26 cellular contexts compared by ENCODE assay signal in the genomic region with DNA sequence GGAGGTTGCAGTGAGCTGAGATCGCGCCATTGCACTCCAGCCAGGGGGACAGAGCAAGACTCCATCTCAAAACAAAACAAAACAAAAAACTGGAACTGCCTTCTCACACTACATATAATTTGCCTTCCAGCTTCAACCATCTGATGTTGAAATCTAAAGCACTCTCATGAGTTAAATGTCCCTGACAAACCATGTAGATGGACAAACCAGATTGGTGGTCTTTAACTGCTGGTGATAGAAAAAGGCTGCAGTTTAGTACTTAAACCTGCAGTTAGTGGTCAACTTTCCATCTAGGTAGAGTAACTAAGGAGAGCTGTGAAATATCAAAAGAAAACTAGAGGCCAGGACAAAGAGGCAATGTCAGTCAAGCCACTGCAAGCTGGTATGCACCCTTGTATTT. TPM values are rescaled to one million over a fixed set of nuclear protein-coding genes. Genes with fewer than 3 reads are reported as not detected.
A peak's percentile ranks its signal among the peaks of the same experiment; 100 is the strongest.
DNase-seq lines count a peak whose midpoint lies in the region; ATAC-seq and TF ChIP-seq lines count a peak whose summit lies in the region.
"Had no signal": no experiment of that assay in that cellular context is flagged by ENCODE, and none has a peak within 500 bp of the region (broad histone marks: within the 10 kb centered on the region; RNA-seq: fewer than 3 reads in every experiment).

No MANE protein-coding gene starts in this region.

- peaks cover 43% of the 10 kb centered on the region in 2 experiments for H3K4me1 ChIP-seq in neutrophil (ENCODE audit: control insufficient read depth in 1 of 2, insufficient read depth in 1 of 2, low read depth in 1 of 2, low read length in 1 of 2)
- H3K4me1 ChIP-seq: breast epithelium, uterus had no signal

- H3K9me3 Mint-ChIP-seq in activated CD4-positive, alpha-beta T cell treated with anti-CD3 and anti-CD28 coated beads, Interleukin-2, amount 10 ng/mL, durations not matched to agents 24 days and 14 days, result no peaks in the 10 kb centered on the region
- H3K9me3 Mint-ChIP-seq in activated naive CD8-positive, alpha-beta T cell treated with anti-CD3 and anti-CD28 coated beads, Interleukin-2, amount 50 U/mL, for 24 hours, result peaks cover 3% of the 10 kb centered on the region
- no peaks in the 10 kb centered on the region for H3K9me3 Mint-ChIP-seq in glutamatergic neuron (ENCODE audit: unreplicated experiment)

- H3K36me3 ChIP-seq in KOPT-K1 (ENCODE audit: insufficient read depth, low read length), result no peaks in the 10 kb centered on the region
- no peaks in the 10 kb centered on the region for H3K36me3 ChIP-seq in neutrophil
- H3K36me3 ChIP-seq: breast epithelium, heart left ventricle, uterus had no signal

- peak overlapping the region; percentile 96 for H3K27ac Mint-ChIP-seq in activated CD4-positive, alpha-beta T cell treated with anti-CD3 and anti-CD28 coated beads, Interleukin-2, amount 10 ng/mL, durations not matched to agents 24 days and 14 days
- H3K27ac Mint-ChIP-seq in activated naive CD8-positive, alpha-beta T cell treated with anti-CD3 and anti-CD28 coated beads, Interleukin-2, amount 50 U/mL, for 24 hours, result no peak overlapping the region
- H3K27ac Mint-ChIP-seq in glutamatergic neuron (ENCODE audit: unreplicated experiment), result no peak overlapping the region

- TF ChIP-seq CTCF in neutrophil (IDR thresholded peaks at IDR 0.05), result no peak
- no peak for TF ChIP-seq CTCF in glutamatergic neuron (IDR thresholded peaks at IDR 0.05; ENCODE audit: partially characterized antibody, unreplicated experiment)

- H3K36me3 Mint-ChIP-seq in activated CD4-positive, alpha-beta T cell treated with anti-CD3 and anti-CD28 coated beads, Interleukin-2, amount 10 ng/mL, durations not matched to agents 24 days and 14 days (ENCODE audit: low read depth), result peaks cover 4% of the 10 kb centered on the region
- peaks cover 24% of the 10 kb centered on the region for H3K36me3 Mint-ChIP-seq in activated naive CD8-positive, alpha-beta T cell treated with anti-CD3 and anti-CD28 coated beads, Interleukin-2, amount 50 U/mL, for 24 hours (ENCODE audit: low read depth)
- peaks cover 9% of the 10 kb centered on the region for H3K36me3 Mint-ChIP-seq in glutamatergic neuron (ENCODE audit: unreplicated experiment)

- no peaks in the 10 kb centered on the region for H3K27me3 Mint-ChIP-seq in activated CD4-positive, alpha-beta T cell treated with anti-CD3 and anti-CD28 coated beads, Interleukin-2, amount 10 ng/mL, durations not matched to agents 24 days and 14 days
- H3K27me3 Mint-ChIP-seq in activated naive CD8-positive, alpha-beta T cell treated with anti-CD3 and anti-CD28 coated beads, Interleukin-2, amount 50 U/mL, for 24 hours, result no peaks in the 10 kb centered on the region
- peaks cover 2% of the 10 kb centered on the region for H3K27me3 Mint-ChIP-seq in glutamatergic neuron (ENCODE audit: unreplicated experiment)

- DNase-seq in activated CD4-positive, alpha-beta T cell treated with anti-CD3 and anti-CD28 coated beads, Interleukin-2, amount 10 ng/mL, durations not matched to agents 24 days and 14 days, result no peak
- no peak for DNase-seq in activated CD4-positive, alpha-beta T cell treated with anti-CD3 and anti-CD28 coated beads for 1 hour
- DNase-seq in activated naive CD8-positive, alpha-beta T cell treated with anti-CD3 and anti-CD28 coated beads, Interleukin-2, amount 50 U/mL, for 24 hours, result no peak
- no peak for DNase-seq in glutamatergic neuron
- DNase-seq in stimulated activated naive CD4-positive, alpha-beta T cell (lab: John Stamatoyannopoulos, UW), result no peak
- no peak for DNase-seq in iPS-NIHi11 (ENCODE audit: low spot score)
- DNase-seq: activated CD4-positive, alpha-beta T cell treated with anti-CD3 and anti-CD28 coated beads for 4 hours; activated T-cell treated with anti-CD3 and anti-CD28 coated beads, Interleukin-2, amount 50 U/mL, for 1 hour; Calu3; heart left ventricle; mucosa of descending colon; NCI-H1105; occipital lobe; retina; RPMI8226; substantia nigra; uterus had no signal

- H3K9me3 ChIP-seq in KOPT-K1 (ENCODE audit: insufficient read depth, low read length, poor library complexity, severe bottlenecking), result peaks cover 1% of the 10 kb centered on the region
- H3K9me3 ChIP-seq in neutrophil, result no peaks in the 10 kb centered on the region
- H3K9me3 ChIP-seq: breast epithelium, heart left ventricle, mucosa of descending colon, uterus had no signal

- H3K27ac ChIP-seq in KOPT-K1 (ENCODE audit: low read depth, low read length, poor library complexity, severe bottlenecking), result peak overlapping the region; percentile 98
- H3K27ac ChIP-seq in neutrophil, result peak overlapping the region; percentile 87
- H3K27ac ChIP-seq: A549, breast epithelium, coronary artery, SK-N-MC, uterus had no signal

- no peak for ATAC-seq in activated naive CD8-positive, alpha-beta T cell treated with anti-CD3 and anti-CD28 coated beads, Interleukin-2, amount 50 U/mL, for 24 hours
- ATAC-seq: A549, heart left ventricle, mucosa of descending colon had no signal

- no peaks in the 10 kb centered on the region for H3K27me3 ChIP-seq in neutrophil
- H3K27me3 ChIP-seq: breast epithelium, heart left ventricle, uterus had no signal

- H3K4me1 Mint-ChIP-seq in activated CD4-positive, alpha-beta T cell treated with anti-CD3 and anti-CD28 coated beads, Interleukin-2, amount 10 ng/mL, durations not matched to agents 24 days and 14 days, result peaks cover 45% of the 10 kb centered on the region
- peaks cover 72% of the 10 kb centered on the region for H3K4me1 Mint-ChIP-seq in activated naive CD8-positive, alpha-beta T cell treated with anti-CD3 and anti-CD28 coated beads, Interleukin-2, amount 50 U/mL, for 24 hours
- H3K4me1 Mint-ChIP-seq in glutamatergic neuron (ENCODE audit: low read depth, unreplicated experiment), result peaks cover 3% of the 10 kb centered on the region

- H3K4me3 Mint-ChIP-seq in activated CD4-positive, alpha-beta T cell treated with anti-CD3 and anti-CD28 coated beads, Interleukin-2, amount 10 ng/mL, durations not matched to agents 24 days and 14 days, result no peak overlapping the region
- peak overlapping the region; percentile 96 for H3K4me3 Mint-ChIP-seq in activated naive CD8-positive, alpha-beta T cell treated with anti-CD3 and anti-CD28 coated beads, Interleukin-2, amount 50 U/mL, for 24 hours
- H3K4me3 Mint-ChIP-seq in glutamatergic neuron (ENCODE audit: unreplicated experiment), result no peak overlapping the region

- no peak overlapping the region for H3K4me3 ChIP-seq in neutrophil (ENCODE audit: low read depth in 1 of 2, low read length in 1 of 2)
- H3K4me3 ChIP-seq: A549, breast epithelium, coronary artery, heart left ventricle, mucosa of descending colon, SK-N-MC, uterus had no signal

- intact Hi-C loops in activated CD4-positive, alpha-beta T cell treated with anti-CD3 and anti-CD28 coated beads, Interleukin-2, amount 10 ng/mL, durations not matched to agents 24 days and 14 days (cut with micrococcal nuclease), result loop anchor here (10.0 kb wide), 1 partner anchor 141 kb away; the partner anchor contains the start of gene SIGLECL1

RNA-seq across cellular contexts. Expression of gene C19orf84, which starts 5.8 kb away (rescaled TPM):
- total RNA-seq in activated CD4-positive, alpha-beta T cell treated with anti-CD3 and anti-CD28 coated beads, Interleukin-2, amount 10 ng/mL, durations not matched to agents 24 days and 14 days, result 0.16 and 0.24 TPM in 2 replicates
- total RNA-seq in glutamatergic neuron (ENCODE audit: unreplicated experiment), result not detected
- total RNA-seq: breast epithelium, Calu3, heart left ventricle, LHCN-M2, lower leg skin, mucosa of descending colon, NCI-H460, occipital lobe, uterus had no signal

RNA-seq across cellular contexts. Expression of gene LIM2, which starts 8.4 kb away (rescaled TPM):
- 0.24 TPM in 1 of 2 replicates, not detected in the other for total RNA-seq in activated CD4-positive, alpha-beta T cell treated with anti-CD3 and anti-CD28 coated beads, Interleukin-2, amount 10 ng/mL, durations not matched to agents 24 days and 14 days
- total RNA-seq in glutamatergic neuron (ENCODE audit: unreplicated experiment), result not detected
- total RNA-seq: breast epithelium, Calu3, heart left ventricle, LHCN-M2, lower leg skin, mucosa of descending colon, NCI-H460, occipital lobe, uterus had no signal

RNA-seq across cellular contexts. Expression of gene SIGLEC10, which starts 21.3 kb away (rescaled TPM):
- total RNA-seq in activated CD4-positive, alpha-beta T cell treated with anti-CD3 and anti-CD28 coated beads, Interleukin-2, amount 10 ng/mL, durations not matched to agents 24 days and 14 days, result 2.3 and 3.5 TPM in 2 replicates
- total RNA-seq in glutamatergic neuron (ENCODE audit: unreplicated experiment), result not detected
- total RNA-seq: Calu3, LHCN-M2, NCI-H460 had no signal

RNA-seq across cellular contexts. Expression of gene NKG7, which starts 23.7 kb away (rescaled TPM):
- total RNA-seq in activated CD4-positive, alpha-beta T cell treated with anti-CD3 and anti-CD28 coated beads, Interleukin-2, amount 10 ng/mL, durations not matched to agents 24 days and 14 days, result 363 and 379 TPM in 2 replicates
- not detected for total RNA-seq in glutamatergic neuron (ENCODE audit: unreplicated experiment)
- total RNA-seq: Calu3, LHCN-M2, NCI-H460, occipital lobe had no signal

RNA-seq across cellular contexts. Expression of gene CLDND2, which starts 27.4 kb away (rescaled TPM):
- total RNA-seq in activated CD4-positive, alpha-beta T cell treated with anti-CD3 and anti-CD28 coated beads, Interleukin-2, amount 10 ng/mL, durations not matched to agents 24 days and 14 days, result 18.7 and 19.6 TPM in 2 replicates
- total RNA-seq in glutamatergic neuron (ENCODE audit: unreplicated experiment), result not detected
- total RNA-seq: breast epithelium, LHCN-M2, occipital lobe had no signal
